In the genomic region with DNA sequence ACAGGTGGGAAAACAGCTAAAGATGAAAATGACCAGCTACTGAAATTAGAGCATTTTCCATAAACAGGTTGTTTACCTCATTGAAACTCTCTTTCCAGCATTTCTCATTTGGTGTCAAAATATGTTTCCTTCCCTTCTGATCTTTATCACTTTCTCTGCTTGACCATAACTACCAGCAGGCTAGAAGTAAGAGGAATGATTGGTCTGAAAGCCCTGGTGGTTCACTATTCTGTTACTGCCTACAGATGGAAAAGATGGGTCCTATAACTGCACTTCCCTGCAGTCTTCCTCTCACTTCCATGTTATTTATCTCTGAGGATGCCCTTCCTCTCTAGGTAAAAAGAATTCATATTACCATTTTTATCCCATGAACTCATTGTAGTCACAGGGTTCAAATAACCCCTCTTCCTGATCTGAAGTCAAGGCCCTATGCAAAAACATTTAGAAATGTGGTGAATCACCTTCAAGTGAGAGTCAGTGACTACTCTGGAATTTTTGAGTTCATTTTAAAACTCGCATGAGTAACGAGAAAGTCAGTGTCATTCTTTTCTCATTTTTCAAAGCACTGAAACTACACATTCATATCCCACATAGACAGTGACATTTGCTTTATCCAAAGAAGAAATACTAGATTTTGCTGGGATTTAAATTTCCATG, we compare ENCODE assay signal across 14 cellular contexts. TPM values are rescaled to one million over a fixed set of nuclear protein-coding genes. Genes with fewer than 3 reads are reported as not detected.
DNase-seq lines count a peak whose midpoint lies in the region; ATAC-seq and TF ChIP-seq lines count a peak whose summit lies in the region.
"Had no signal": no experiment of that assay in that cellular context is flagged by ENCODE, and none has a peak within 500 bp of the region (broad histone marks: within the 10 kb centered on the region; RNA-seq: fewer than 3 reads in every experiment).

No MANE protein-coding gene starts in this region.

- H3K4me1 ChIP-seq in hepatocyte (ENCODE audit: insufficient read depth) (peaks cover 9% of the 10 kb centered on the region), uterus (peaks cover 4 to 11% of the 10 kb centered on the region in 2 donors)

- CTCF ChIA-PET in activated naive CD4-positive, alpha-beta T cell treated with anti-CD3 and anti-CD28 coated beads, Interleukin-2, amount 10 ng/mL, durations not matched to agents 7 days and 5 days (lab: Charles Lee): no interaction called here

- TF ChIP-seq CTCF in hepatocyte (IDR thresholded peaks at IDR 0.05; ENCODE audit: poor library complexity) (no peak), uterus (IDR thresholded peaks at IDR 0.05) (no peak)

- no peaks in the 10 kb centered on the region for H4K20me1 ChIP-seq in hepatocyte (ENCODE audit: insufficient read depth, poor library complexity, severe bottlenecking)

- no peak for ATAC-seq in HG03175 (IDR thresholded peaks at IDR 0.05; ENCODE audit: unreplicated experiment)
- ATAC-seq: GM12878, upper lobe of right lung had no signal

- H3K4me2 ChIP-seq in hepatocyte: no peak overlapping the region

- WGBS in hepatocyte (ENCODE audit: low lambda C conversion rate, missing lambda C conversion rate): 84% methylated on average over 2 of the region's 2 CpGs

- H3K9me2 ChIP-seq in hepatocyte (replicated peaks; ENCODE audit: insufficient read depth): no peaks in the 10 kb centered on the region

- intact Hi-C loops in uterus (cut with DNase I; ENCODE audit: low total_unique reads): no loop called here

- H3K27ac Mint-ChIP-seq in activated naive CD4-positive, alpha-beta T cell treated with anti-CD3 and anti-CD28 coated beads, Interleukin-2, amount 50 U/mL, for 24 hours: peak overlapping the region; percentile 1
- no peak overlapping the region for H3K27ac Mint-ChIP-seq in activated naive CD4-positive, alpha-beta T cell treated with anti-CD3 and anti-CD28 coated beads, Interleukin-2, amount 10 ng/mL, durations not matched to agents 7 days and 5 days

- H3K27me3 ChIP-seq in hepatocyte: no peaks in the 10 kb centered on the region
- H3K27me3 ChIP-seq in uterus: no peaks in the 10 kb centered on the region
- H3K27me3 ChIP-seq: upper lobe of right lung had no signal

- TF ChIP-seq POLR2A in uterus (IDR thresholded peaks at IDR 0.05): no peak

- no peak overlapping the region for H2AFZ ChIP-seq in hepatocyte

- H3K36me3 ChIP-seq in hepatocyte (replicated peaks; ENCODE audit: insufficient read depth, low read depth): no peaks in the 10 kb centered on the region
- H3K36me3 ChIP-seq in uterus: no peaks in the 10 kb centered on the region
- H3K36me3 ChIP-seq: upper lobe of right lung had no signal

- peaks cover 9% of the 10 kb centered on the region for H3K9me3 Mint-ChIP-seq in activated naive CD4-positive, alpha-beta T cell treated with anti-CD3 and anti-CD28 coated beads, Interleukin-2, amount 50 U/mL, for 24 hours
- H3K9me3 Mint-ChIP-seq in activated naive CD4-positive, alpha-beta T cell treated with anti-CD3 and anti-CD28 coated beads, Interleukin-2, amount 10 ng/mL, durations not matched to agents 7 days and 5 days: no peaks in the 10 kb centered on the region

- H3K27me3 Mint-ChIP-seq in activated naive CD4-positive, alpha-beta T cell treated with anti-CD3 and anti-CD28 coated beads, Interleukin-2, amount 50 U/mL, for 24 hours: peaks cover 8% of the 10 kb centered on the region
- H3K27me3 Mint-ChIP-seq in activated naive CD4-positive, alpha-beta T cell treated with anti-CD3 and anti-CD28 coated beads, Interleukin-2, amount 10 ng/mL, durations not matched to agents 7 days and 5 days: peaks cover 6% of the 10 kb centered on the region

- H3K4me1 Mint-ChIP-seq in activated naive CD4-positive, alpha-beta T cell treated with anti-CD3 and anti-CD28 coated beads, Interleukin-2, amount 50 U/mL, for 24 hours: no peaks in the 10 kb centered on the region
- H3K4me1 Mint-ChIP-seq in activated naive CD4-positive, alpha-beta T cell treated with anti-CD3 and anti-CD28 coated beads, Interleukin-2, amount 10 ng/mL, durations not matched to agents 7 days and 5 days: no peaks in the 10 kb centered on the region

- no peak overlapping the region for H3K4me3 ChIP-seq in hepatocyte
- H3K4me3 ChIP-seq in uterus: no peak overlapping the region
- H3K4me3 ChIP-seq: GM12878, upper lobe of right lung had no signal

- H3K79me2 ChIP-seq in hepatocyte: no peaks in the 10 kb centered on the region

- DNase-seq in activated naive CD4-positive, alpha-beta T cell treated with anti-CD3 and anti-CD28 coated beads, Interleukin-2, amount 10 ng/mL, durations not matched to agents 7 days and 5 days: no peak
- DNase-seq in amniotic stem cell (lab: John Stamatoyannopoulos, UW): peak; percentile 81
- DNase-seq in hepatocyte (ENCODE audit: low spot score): no peak
- DNase-seq in uterus: no peak
- DNase-seq in T-helper 1 cell: no peak
- no peak for DNase-seq in anterior cingulate cortex (lab: John Stamatoyannopoulos, UW)
- DNase-seq: activated naive CD4-positive, alpha-beta T cell; C1 segment of cervical spinal cord; NCI-H1092 treated with DMSO at 0.1 percent for 48 hours; stimulated activated CD4-positive, alpha-beta T cell treated with anti-CD3 and anti-CD28 coated beads, Interleukin-4, amount 100 ng/mL, for 24 hours; upper lobe of right lung had no signal

- H3K9me3 ChIP-seq in hepatocyte (ENCODE audit: low read depth) (no peaks in the 10 kb centered on the region), uterus (no peaks in the 10 kb centered on the region)
- H3K9me3 ChIP-seq: upper lobe of right lung had no signal

- H3K36me3 Mint-ChIP-seq in activated naive CD4-positive, alpha-beta T cell treated with anti-CD3 and anti-CD28 coated beads, Interleukin-2, amount 50 U/mL, for 24 hours: no peaks in the 10 kb centered on the region
- H3K36me3 Mint-ChIP-seq in activated naive CD4-positive, alpha-beta T cell treated with anti-CD3 and anti-CD28 coated beads, Interleukin-2, amount 10 ng/mL, durations not matched to agents 7 days and 5 days: no peaks in the 10 kb centered on the region

- no peak overlapping the region for H3K4me3 Mint-ChIP-seq in activated naive CD4-positive, alpha-beta T cell treated with anti-CD3 and anti-CD28 coated beads, Interleukin-2, amount 50 U/mL, for 24 hours
- H3K4me3 Mint-ChIP-seq in activated naive CD4-positive, alpha-beta T cell treated with anti-CD3 and anti-CD28 coated beads, Interleukin-2, amount 10 ng/mL, durations not matched to agents 7 days and 5 days: no peak overlapping the region

- peak overlapping the region; percentile 56 for H3K27ac ChIP-seq in hepatocyte
- peak overlapping the region; percentile 43 to 69 for H3K27ac ChIP-seq in uterus
- H3K27ac ChIP-seq: upper lobe of right lung had no signal

RNA-seq across cellular contexts. Expression of a gene that starts 51.6 kb away (rescaled TPM):
- total RNA-seq in hepatocyte: 0.43 and 1.9 TPM in 2 replicates
- polyA plus RNA-seq in hepatocyte: 1.7 and 2.8 TPM in 2 replicates
- 1 to 10 TPM in 1 of 4 donors, under 1 TPM in 1, not detected in 2; 0.37 to 1.1 TPM for total RNA-seq in uterus
- total RNA-seq: upper lobe of right lung had no signal
